7 cellular contexts compared by ENCODE assay signal in the genomic region with DNA sequence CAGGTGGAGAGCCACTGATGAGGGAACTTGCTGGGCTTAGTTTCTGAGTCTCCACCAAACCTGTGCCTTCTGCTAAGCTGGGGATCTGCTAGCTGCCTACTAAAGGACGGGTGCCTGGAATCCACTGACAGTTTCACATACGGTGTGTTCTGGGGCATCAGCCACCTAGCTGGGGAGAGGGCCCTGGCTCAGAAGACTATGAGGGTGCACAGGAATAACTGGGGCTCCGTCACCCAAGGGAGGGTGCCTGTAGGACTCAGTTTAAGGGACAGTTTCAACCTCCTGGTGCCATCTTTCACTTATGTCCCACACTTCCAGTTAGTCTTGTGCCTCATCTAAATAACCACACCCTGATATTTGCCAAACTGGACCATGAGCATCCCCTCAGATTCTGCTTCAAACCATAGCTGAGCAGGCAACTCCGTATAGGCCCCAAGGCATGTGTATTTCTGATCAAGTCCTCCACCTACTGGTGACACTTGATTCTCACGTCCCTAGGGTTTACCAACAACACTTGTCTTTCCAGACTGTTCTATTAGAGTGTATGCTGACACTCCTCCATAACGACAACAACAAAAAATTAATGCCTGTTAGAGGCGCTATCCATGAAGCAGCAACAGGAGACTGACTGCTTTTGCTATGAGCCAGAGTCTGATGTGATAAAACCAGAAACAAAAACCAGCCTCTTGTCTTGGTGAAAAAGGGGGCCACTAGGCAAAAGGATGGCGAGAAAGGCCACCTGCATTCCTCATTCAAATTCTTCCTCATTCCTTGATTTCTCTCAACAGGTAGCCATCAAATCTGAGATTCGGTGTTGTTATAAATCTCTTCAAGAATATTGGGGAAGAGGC. TPM values are rescaled to one million over a fixed set of nuclear protein-coding genes. Genes with fewer than 3 reads are reported as not detected.
A peak's percentile ranks its signal among the peaks of the same experiment; 100 is the strongest.
DNase-seq lines count a peak whose midpoint lies in the region; ATAC-seq and TF ChIP-seq lines count a peak whose summit lies in the region.

No MANE protein-coding gene starts in this region.

- H3K4me1 Mint-ChIP-seq in activated T-cell treated with anti-CD3 and anti-CD28 coated beads, Interleukin-2, amount 50 U/mL, for 4 hours (ENCODE audit: low read depth) = no peaks in the 10 kb centered on the region

- no peaks in the 10 kb centered on the region for H3K9me3 Mint-ChIP-seq in activated T-cell treated with anti-CD3 and anti-CD28 coated beads, Interleukin-2, amount 50 U/mL, for 4 hours

- H3K4me2 ChIP-seq in parathyroid adenoma (ENCODE audit: low read length) = no peak overlapping the region

- no peak overlapping the region for H3K27ac ChIP-seq in parathyroid adenoma

- peak; percentile 15 for TF ChIP-seq CTCF in parathyroid adenoma (IDR thresholded peaks at IDR 0.05)

- H3K27me3 ChIP-seq in parathyroid adenoma (ENCODE audit: control insufficient read depth, insufficient read depth, low read length) = no peaks in the 10 kb centered on the region

- H3K9me3 ChIP-seq in parathyroid adenoma (ENCODE audit: control insufficient read depth, low read length) = no peaks in the 10 kb centered on the region

- no peak overlapping the region for H2AFZ ChIP-seq in parathyroid adenoma

- H3K79me2 ChIP-seq in parathyroid adenoma = no peaks in the 10 kb centered on the region

- peak; percentile 56 for ATAC-seq in HG02763 (IDR thresholded peaks at IDR 0.05; ENCODE audit: unreplicated experiment)
- peak; percentile 89 to 94 for ATAC-seq in activated T-cell treated with anti-CD3 and anti-CD28 coated beads, Interleukin-2, amount 50 U/mL, for 4 hours
- no peak for ATAC-seq in GM19023 (IDR thresholded peaks at IDR 0.05; ENCODE audit: unreplicated experiment)

- no peak overlapping the region for H3K4me3 Mint-ChIP-seq in activated T-cell treated with anti-CD3 and anti-CD28 coated beads, Interleukin-2, amount 50 U/mL, for 4 hours

- in situ Hi-C loops in G401 (cut with HindIII; ENCODE audit: low sequenced_read_pairs) = no loop called here

- no peaks in the 10 kb centered on the region for H3K36me3 ChIP-seq in parathyroid adenoma (ENCODE audit: control insufficient read depth, insufficient read depth, low read length)

- H3K4me1 ChIP-seq in parathyroid adenoma = no peaks in the 10 kb centered on the region

- peaks cover 6% of the 10 kb centered on the region for H3K27me3 Mint-ChIP-seq in activated T-cell treated with anti-CD3 and anti-CD28 coated beads, Interleukin-2, amount 50 U/mL, for 4 hours (ENCODE audit: low read depth)

- peak; percentile 44 for DNase-seq in G401 (ENCODE audit: low spot score)
- DNase-seq in NCI-H69 (lab: John Stamatoyannopoulos, UW) = peak; percentile 57
- no peak for DNase-seq in activated T-cell treated with anti-CD3 and anti-CD28 coated beads, Interleukin-2, amount 50 U/mL, for 4 hours
- peak; percentile 76 for DNase-seq in globus pallidus (ENCODE audit: low spot score)

- no peaks in the 10 kb centered on the region for H3K36me3 Mint-ChIP-seq in activated T-cell treated with anti-CD3 and anti-CD28 coated beads, Interleukin-2, amount 50 U/mL, for 4 hours (ENCODE audit: insufficient read depth)

- no peak overlapping the region for H3K9ac ChIP-seq in parathyroid adenoma

- H3K4me3 ChIP-seq in parathyroid adenoma (ENCODE audit: low read depth, low read length) = no peak overlapping the region

RNA-seq across cellular contexts. Expression of gene PAXBP1, which starts 55.0 kb away (rescaled TPM):
- total RNA-seq in G401 (2014; rRNA removed; shearing (Covaris generic)) = 13.4 and 26.2 TPM in 2 replicates
- total RNA-seq in activated T-cell treated with anti-CD3 and anti-CD28 coated beads, Interleukin-2, amount 50 U/mL, for 4 hours = 10 to 100 TPM; 54.9 to 61.4 (median 58.3) TPM
